ENCODE assay signal across 12 cellular contexts in genomic region chr14:68655021-68655811, GRCh38.
DNase-seq lines count a peak whose midpoint lies in the region; ATAC-seq and TF ChIP-seq lines count a peak whose summit lies in the region.
"Had no signal": no experiment of that assay in that cellular context is flagged by ENCODE, and none has a peak within 500 bp of the region (broad histone marks: within the 10 kb centered on the region; RNA-seq: fewer than 3 reads in every experiment).

No MANE protein-coding gene starts in this region.

- no peak for ATAC-seq in activated CD8-positive, alpha-beta T cell treated with anti-CD3 and anti-CD28 coated beads, Interleukin-2, amount 10 ng/mL, durations not matched to agents 7 days and 5 days
- no peak for ATAC-seq in activated CD8-positive, alpha-beta T cell treated with anti-CD3 and anti-CD28 coated beads for 36 hours
- no peak for ATAC-seq in T-helper 17 cell

- H3K27me3 ChIP-seq in muscle layer of colon (ENCODE audit: control insufficient read depth in 1 of 2, insufficient read depth in 2 of 2, low read length in 2 of 2) (no peaks in the 10 kb centered on the region), testis (no peaks in the 10 kb centered on the region)

- H3K9ac ChIP-seq in muscle layer of colon (ENCODE audit: low read length): peak overlapping the region; percentile 14

- TF ChIP-seq POLR2A in testis (IDR thresholded peaks at IDR 0.05): no peak

- intact Hi-C loops in activated CD8-positive, alpha-beta T cell treated with anti-CD3 and anti-CD28 coated beads for 36 hours (cut with micrococcal nuclease): no loop called here
- intact Hi-C loops in testis (cut with DNase I; ENCODE audit: low total_unique reads): no loop called here

- H3K4me1 Mint-ChIP-seq in activated CD8-positive, alpha-beta T cell treated with anti-CD3 and anti-CD28 coated beads, Interleukin-2, amount 10 ng/mL, durations not matched to agents 7 days and 5 days (ENCODE audit: low read depth): peaks cover 16% of the 10 kb centered on the region
- peaks cover 14% of the 10 kb centered on the region for H3K4me1 Mint-ChIP-seq in activated CD8-positive, alpha-beta T cell treated with anti-CD3 and anti-CD28 coated beads for 36 hours (ENCODE audit: low read depth)
- H3K4me1 Mint-ChIP-seq in T-helper 17 cell: peaks cover 9% of the 10 kb centered on the region

- H3K36me3 ChIP-seq in muscle layer of colon (ENCODE audit: insufficient read depth, low read length): no peaks in the 10 kb centered on the region
- H3K36me3 ChIP-seq in testis (ENCODE audit: low read depth, missing control alignments): no peaks in the 10 kb centered on the region

- H3K27ac Mint-ChIP-seq in activated CD8-positive, alpha-beta T cell treated with anti-CD3 and anti-CD28 coated beads, Interleukin-2, amount 10 ng/mL, durations not matched to agents 7 days and 5 days: peak overlapping the region; percentile 59
- no peak overlapping the region for H3K27ac Mint-ChIP-seq in activated CD8-positive, alpha-beta T cell treated with anti-CD3 and anti-CD28 coated beads for 36 hours
- H3K27ac Mint-ChIP-seq in T-helper 17 cell: peak overlapping the region; percentile 16
- H3K27ac Mint-ChIP-seq: GM23338 had no signal

- no peaks in the 10 kb centered on the region for H3K27me3 Mint-ChIP-seq in activated CD8-positive, alpha-beta T cell treated with anti-CD3 and anti-CD28 coated beads, Interleukin-2, amount 10 ng/mL, durations not matched to agents 7 days and 5 days (ENCODE audit: low read depth)
- H3K27me3 Mint-ChIP-seq in activated CD8-positive, alpha-beta T cell treated with anti-CD3 and anti-CD28 coated beads for 36 hours: no peaks in the 10 kb centered on the region
- H3K27me3 Mint-ChIP-seq in T-helper 17 cell: no peaks in the 10 kb centered on the region

- H3K4me1 ChIP-seq in muscle layer of colon (ENCODE audit: insufficient read depth, low read length) (peaks cover 88% of the 10 kb centered on the region), testis (peaks cover 49% of the 10 kb centered on the region)

- no peaks in the 10 kb centered on the region for H3K36me3 Mint-ChIP-seq in activated CD8-positive, alpha-beta T cell treated with anti-CD3 and anti-CD28 coated beads, Interleukin-2, amount 10 ng/mL, durations not matched to agents 7 days and 5 days (ENCODE audit: low read depth)
- H3K36me3 Mint-ChIP-seq in activated CD8-positive, alpha-beta T cell treated with anti-CD3 and anti-CD28 coated beads for 36 hours (ENCODE audit: low read depth): no peaks in the 10 kb centered on the region
- H3K36me3 Mint-ChIP-seq in T-helper 17 cell (ENCODE audit: low read depth): no peaks in the 10 kb centered on the region

- 30 to 73% methylated on average over 16 to 17 of the region's 17 CpGs for WGBS in testis, 2 donors

- H3K4me3 Mint-ChIP-seq in activated CD8-positive, alpha-beta T cell treated with anti-CD3 and anti-CD28 coated beads, Interleukin-2, amount 10 ng/mL, durations not matched to agents 7 days and 5 days: no peak overlapping the region
- no peak overlapping the region for H3K4me3 Mint-ChIP-seq in activated CD8-positive, alpha-beta T cell treated with anti-CD3 and anti-CD28 coated beads for 36 hours
- H3K4me3 Mint-ChIP-seq in T-helper 17 cell: no peak overlapping the region
- H3K4me3 Mint-ChIP-seq: GM23338 had no signal

- POLR2A ChIA-PET in activated CD8-positive, alpha-beta T cell treated with anti-CD3 and anti-CD28 coated beads, Interleukin-2, amount 10 ng/mL, durations not matched to agents 7 days and 5 days (lab: Charles Lee): interaction anchor here (1.0 kb wide), 1 partner anchor 134 kb away, joined by 3 read pairs; no protein-coding TSS in a partner anchor
- POLR2A ChIA-PET in activated CD8-positive, alpha-beta T cell treated with anti-CD3 and anti-CD28 coated beads for 36 hours (lab: Charles Lee): interaction anchor here (0.9 kb wide), 1 partner anchor 26 kb away, joined by 3 read pairs; no protein-coding TSS in a partner anchor

- CTCF ChIA-PET in activated CD8-positive, alpha-beta T cell treated with anti-CD3 and anti-CD28 coated beads, Interleukin-2, amount 10 ng/mL, durations not matched to agents 7 days and 5 days (lab: Charles Lee): interaction anchor here (1.1 to 1.6 kb wide), 2 partner anchors 9 to 12 kb away, joined by 3 to 4 read pairs; no protein-coding TSS in a partner anchor
- CTCF ChIA-PET in activated CD8-positive, alpha-beta T cell treated with anti-CD3 and anti-CD28 coated beads for 36 hours (lab: Charles Lee): no interaction called here

- H3K4me3 ChIP-seq in muscle layer of colon (ENCODE audit: low read depth in 1 of 2, low read length in 2 of 2) (no peak overlapping the region), testis (no peak overlapping the region)
- H3K4me3 ChIP-seq: GM23338 had no signal

- DNase-seq in activated CD8-positive, alpha-beta T cell treated with anti-CD3 and anti-CD28 coated beads, Interleukin-2, amount 10 ng/mL, durations not matched to agents 7 days and 5 days: no peak
- no peak for DNase-seq in activated CD8-positive, alpha-beta T cell treated with anti-CD3 and anti-CD28 coated beads for 36 hours
- no peak for DNase-seq in T-helper 17 cell
- peak; percentile 74 for DNase-seq in testis
- no peak for DNase-seq in OCI-M1 (lab: John Stamatoyannopoulos, UW)
- no peak for DNase-seq in GM10266 (ENCODE audit: extremely low spot score)
- DNase-seq in activated effector memory CD4-positive, alpha-beta T cell treated with anti-CD3 and anti-CD28 coated beads, Interleukin-2, amount 50 U/mL, for 16 hours: no peak
- DNase-seq: NK-92 treated with Interleukin-12 subunit alpha and Interleukin-12 subunit beta, amount 100 ng/mL, for 24 hours; occipital lobe had no signal

- no peaks in the 10 kb centered on the region for H3K9me3 ChIP-seq in T-helper 17 cell (ENCODE audit: control insufficient read depth, low read length, poor library complexity, severe bottlenecking)
- no peaks in the 10 kb centered on the region for H3K9me3 ChIP-seq in muscle layer of colon (ENCODE audit: low read length)
- no peaks in the 10 kb centered on the region for H3K9me3 ChIP-seq in testis

- no peak for TF ChIP-seq CTCF in activated CD8-positive, alpha-beta T cell treated with anti-CD3 and anti-CD28 coated beads for 36 hours (IDR thresholded peaks at IDR 0.05)
- TF ChIP-seq CTCF in testis (IDR thresholded peaks at IDR 0.05) (no peak), GM10266 (IDR thresholded peaks at IDR 0.05; ENCODE audit: control insufficient read depth, insufficient read depth, low read depth, missing control alignments) (no peak)

- H3K27ac ChIP-seq in muscle layer of colon (ENCODE audit: low read depth, low read length) (peak overlapping the region; percentile 88), testis (peak overlapping the region; percentile 68 to 70)
- H3K27ac ChIP-seq: epithelial cell of prostate had no signal

- H3K9me3 Mint-ChIP-seq in activated CD8-positive, alpha-beta T cell treated with anti-CD3 and anti-CD28 coated beads, Interleukin-2, amount 10 ng/mL, durations not matched to agents 7 days and 5 days (ENCODE audit: insufficient read depth): no peaks in the 10 kb centered on the region
- peaks cover 2% of the 10 kb centered on the region for H3K9me3 Mint-ChIP-seq in activated CD8-positive, alpha-beta T cell treated with anti-CD3 and anti-CD28 coated beads for 36 hours
- H3K9me3 Mint-ChIP-seq: GM23338 had no signal
